Comparison of ENCODE assay signal across 12 cellular contexts in the genomic region with DNA sequence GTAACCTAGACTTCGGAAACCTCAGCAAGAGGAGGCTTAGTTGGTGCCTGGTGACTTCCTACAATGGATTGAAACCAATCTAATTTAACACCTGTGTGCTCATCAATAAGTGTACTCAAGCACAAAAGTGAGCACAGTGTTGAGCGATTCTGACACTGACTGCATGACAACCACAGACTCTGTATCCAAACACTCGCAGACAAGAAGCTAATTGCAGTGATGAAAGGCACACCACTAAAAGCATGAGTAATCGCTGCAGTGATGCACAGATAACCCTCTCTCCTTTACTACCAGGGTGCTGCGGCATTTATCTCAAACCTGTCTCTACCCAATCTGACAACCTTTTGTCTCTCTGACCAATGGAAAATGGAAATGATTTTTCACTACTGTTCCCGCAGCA.
A peak's percentile ranks its signal among the peaks of the same experiment; 100 is the strongest.
DNase-seq lines count a peak whose midpoint lies in the region; ATAC-seq and TF ChIP-seq lines count a peak whose summit lies in the region.
"Had no signal": no experiment of that assay in that cellular context is flagged by ENCODE, and none has a peak within 500 bp of the region (broad histone marks: within the 10 kb centered on the region; RNA-seq: fewer than 3 reads in every experiment).

No MANE protein-coding gene starts in this region.

- intact Hi-C loops in activated T-helper 2 cell treated with anti-CD3 and anti-CD28 coated beads, Interferon-gamma antibody, Interleukin-2, Interleukin-4, amounts not matched to agents 10 μg/mL and 5 μg/mL and 100 μg/mL, durations not matched to agents 14 hours and 24 hours and 36 hours (cut with micrococcal nuclease), result no loop called here
- intact Hi-C loops in right lobe of liver (cut with DNase I), result no loop called here

- H3K27me3 Mint-ChIP-seq in activated T-helper 2 cell treated with anti-CD3 and anti-CD28 coated beads, Interferon-gamma antibody, Interleukin-2, Interleukin-4, amounts not matched to agents 10 μg/mL and 5 μg/mL and 100 μg/mL, durations not matched to agents 14 hours and 24 hours and 36 hours (ENCODE audit: low read depth), result no peaks in the 10 kb centered on the region

- TF ChIP-seq CTCF in BE2C (IDR thresholded peaks at IDR 0.05; ENCODE audit: low read depth, low read length), result no peak
- no peak for TF ChIP-seq CTCF in GM20000 (IDR thresholded peaks at IDR 0.05; ENCODE audit: extremely low read depth, missing control alignments)
- TF ChIP-seq CTCF in right lobe of liver (IDR thresholded peaks at IDR 0.05), result no peak

- no peak for TF ChIP-seq POLR2A in right lobe of liver (IDR thresholded peaks at IDR 0.05)

- no peak overlapping the region for H3K27ac ChIP-seq in right lobe of liver
- H3K27ac ChIP-seq: spleen had no signal

- no peaks in the 10 kb centered on the region for H3K9me3 Mint-ChIP-seq in activated T-helper 2 cell treated with anti-CD3 and anti-CD28 coated beads, Interferon-gamma antibody, Interleukin-2, Interleukin-4, amounts not matched to agents 10 μg/mL and 5 μg/mL and 100 μg/mL, durations not matched to agents 14 hours and 24 hours and 36 hours

- 97% methylated on average over 5 of the region's 6 CpGs for WGBS in right lobe of liver (ENCODE audit: insufficient coverage, low coverage, low lambda C conversion rate, missing lambda C conversion rate)

- H3K4me3 ChIP-seq in BE2C (ENCODE audit: low read depth, low read length), result no peak overlapping the region
- no peak overlapping the region for H3K4me3 ChIP-seq in right lobe of liver
- H3K4me3 ChIP-seq: spleen had no signal

- no peak overlapping the region for H3K27ac Mint-ChIP-seq in activated T-helper 2 cell treated with anti-CD3 and anti-CD28 coated beads, Interferon-gamma antibody, Interleukin-2, Interleukin-4, amounts not matched to agents 10 μg/mL and 5 μg/mL and 100 μg/mL, durations not matched to agents 14 hours and 24 hours and 36 hours

- H3K9me3 ChIP-seq in BE2C, result no peaks in the 10 kb centered on the region
- no peaks in the 10 kb centered on the region for H3K9me3 ChIP-seq in right lobe of liver
- H3K9me3 ChIP-seq: spleen had no signal

- no peak for ATAC-seq in GM18520 (IDR thresholded peaks at IDR 0.05; ENCODE audit: unreplicated experiment)
- ATAC-seq in right lobe of liver, result no peak

- H3K4me1 Mint-ChIP-seq in activated T-helper 2 cell treated with anti-CD3 and anti-CD28 coated beads, Interferon-gamma antibody, Interleukin-2, Interleukin-4, amounts not matched to agents 10 μg/mL and 5 μg/mL and 100 μg/mL, durations not matched to agents 14 hours and 24 hours and 36 hours (ENCODE audit: low read depth), result peaks cover 11% of the 10 kb centered on the region

- H3K4me1 ChIP-seq in BE2C, result peaks cover 4% of the 10 kb centered on the region; the same call in 1 of the 2 replicates
- peaks cover 0 to 10% (median 4%) of the 10 kb centered on the region in 4 donors for H3K4me1 ChIP-seq in right lobe of liver

- H3K36me3 Mint-ChIP-seq in activated T-helper 2 cell treated with anti-CD3 and anti-CD28 coated beads, Interferon-gamma antibody, Interleukin-2, Interleukin-4, amounts not matched to agents 10 μg/mL and 5 μg/mL and 100 μg/mL, durations not matched to agents 14 hours and 24 hours and 36 hours (ENCODE audit: low read depth), result no peaks in the 10 kb centered on the region

- H3K27me3 ChIP-seq in BE2C, result no peaks in the 10 kb centered on the region
- no peaks in the 10 kb centered on the region for H3K27me3 ChIP-seq in right lobe of liver
- H3K27me3 ChIP-seq: spleen had no signal

- H3K36me3 ChIP-seq in BE2C, result no peaks in the 10 kb centered on the region
- H3K36me3 ChIP-seq in right lobe of liver, result no peaks in the 10 kb centered on the region

- H3K4me3 Mint-ChIP-seq in activated T-helper 2 cell treated with anti-CD3 and anti-CD28 coated beads, Interferon-gamma antibody, Interleukin-2, Interleukin-4, amounts not matched to agents 10 μg/mL and 5 μg/mL and 100 μg/mL, durations not matched to agents 14 hours and 24 hours and 36 hours (ENCODE audit: low read depth), result no peak overlapping the region

- peak; percentile 11 for DNase-seq in BE2C
- DNase-seq in HPDE6-E6E7 (ENCODE audit: extremely low spot score), result peak; percentile 33
- peak; percentile 87 for DNase-seq in SK-N-DZ (ENCODE audit: low spot score)
- peak; percentile 18 for DNase-seq in iris pigment epithelial cell (ENCODE audit: low read depth)
- DNase-seq in GM20000 (ENCODE audit: low spot score), result no peak
- no peak for DNase-seq in activated T-helper 2 cell treated with anti-CD3 and anti-CD28 coated beads, Interferon-gamma antibody, Interleukin-2, Interleukin-4, amounts not matched to agents 10 μg/mL and 5 μg/mL and 100 μg/mL, durations not matched to agents 14 hours and 24 hours and 36 hours (ENCODE audit: low spot score)
- no peak for DNase-seq in right lobe of liver
- DNase-seq: activated T-cell treated with anti-CD3 and anti-CD28 coated beads for 4 hours, Calu3, MV-4-11, spleen had no signal

Comparison
In these comparisons a context has a peak if more than half of its experiments do, and no peak if none do; other contexts are left out.
1. DNase-seq: peak in BE2C (single experiment), HPDE6-E6E7 (single experiment), SK-N-DZ (single experiment) and iris pigment epithelial cell (single experiment); none in GM20000 (single experiment), activated T-helper 2 cell treated with anti-CD3 and anti-CD28 coated beads, Interferon-gamma antibody, Interleukin-2, Interleukin-4, amounts not matched to agents 10 μg/mL and 5 μg/mL and 100 μg/mL, durations not matched to agents 14 hours and 24 hours and 36 hours (single experiment) and right lobe of liver (0 of 3).